Comparison of ENCODE assay signal across 24 cellular contexts in the genomic region with DNA sequence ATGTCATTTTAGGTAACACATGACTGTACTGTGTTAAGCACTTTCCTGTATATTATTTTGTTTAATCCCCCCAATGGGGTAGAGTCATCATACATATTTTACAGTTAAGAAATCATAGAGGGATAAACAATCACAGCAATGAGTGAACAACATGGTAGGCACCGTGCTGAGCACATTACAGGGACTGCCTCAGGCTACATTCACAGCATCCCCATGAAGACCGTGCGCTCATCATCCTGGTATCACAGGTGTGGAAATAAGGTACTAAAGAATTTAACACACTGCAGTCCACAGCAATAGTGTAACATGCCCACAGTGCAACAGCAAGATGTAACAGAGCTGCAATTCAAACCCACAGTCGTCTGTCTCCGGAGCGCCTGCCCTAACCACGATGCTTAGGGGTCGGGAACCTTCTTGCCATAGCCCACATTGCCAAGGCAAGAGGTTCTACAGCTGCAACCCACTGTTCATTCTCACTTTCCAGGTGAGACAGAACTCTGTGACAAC. TPM values are rescaled to one million over a fixed set of nuclear protein-coding genes. Genes with fewer than 3 reads are reported as not detected.
"Had no signal": no experiment of that assay in that cellular context is flagged by ENCODE, and none has a peak within 500 bp of the region (broad histone marks: within the 10 kb centered on the region; RNA-seq: fewer than 3 reads in every experiment).

No MANE protein-coding gene starts in this region.

- H3K27ac ChIP-seq: PC-9, Peyer's patch, SJCRH30 had no signal

- H3K27me3 ChIP-seq: MG63, Peyer's patch had no signal

- H3K4me2 ChIP-seq: PC-9 had no signal

- H3K36me3 ChIP-seq: MG63, Peyer's patch, SJCRH30 had no signal

- DNase-seq: IMR-90, Karpas-422, KG1, MG63, NCI-H1092, NCI-H1105 treated with DMSO at 0.1 percent for 48 hours, NCI-H1436, NCI-H187, NCI-H2029, NCI-H2081 treated with DMSO at 0.1 percent for 48 hours, NCI-H2171, NCI-H226, NCI-H446, NCI-H510A, NCI-H524 treated with DMSO at 0.1 percent for 48 hours, NCI-H69, NCI-H774, PC-9, Peyer's patch, SHP77 treated with DMSO at 0.1 percent for 48 hours, SJCRH30 had no signal

- H3K9me3 ChIP-seq: MG63, Peyer's patch, SJCRH30 had no signal

- H2AFZ ChIP-seq: PC-9 had no signal

- H3K4me3 ChIP-seq: MG63, PC-9, Peyer's patch, SJCRH30 had no signal

- H3K4me1 ChIP-seq: SJCRH30 had no signal

RNA-seq across cellular contexts. Expression of gene SLIT3, which starts 5.6 kb away (rescaled TPM):
- total RNA-seq: HepG2, HT-29, OCI-LY7, PC-9 had no signal
- polyA plus RNA-seq: HepG2 had no signal
